1 cellular context compared by ENCODE assay signal in genomic region chr10:14560794-14561765, GRCh38.
TF ChIP-seq lines count a peak whose summit lies in the region.

No MANE protein-coding gene starts in this region.

TF ChIP-seq in GM23338, 12 proteins besides CTCF, POLR2A, EP300 and RAD21 (continued from another document):
- TF ChIP-seq ZNF462 (CRISPR knock-in tag; IDR thresholded peaks at IDR 0.05) (no peak), ZNF331 (CRISPR knock-in tag; IDR thresholded peaks at IDR 0.05; ENCODE audit: low read depth) (no peak), JUNB (IDR thresholded peaks at IDR 0.05; ENCODE audit: unreplicated experiment) (no peak), EZH2 (IDR thresholded peaks at IDR 0.05; ENCODE audit: low read depth, unreplicated experiment) (no peak), EZH2phosphoT487 (IDR thresholded peaks at IDR 0.05; ENCODE audit: unreplicated experiment) (no peak), ETS1 (IDR thresholded peaks at IDR 0.05) (no peak), POLR2AphosphoS5 (IDR thresholded peaks at IDR 0.05; ENCODE audit: low read depth) (no peak), NANOG (IDR thresholded peaks at IDR 0.05; ENCODE audit: borderline replicate concordance) (no peak)
